Comparison of ENCODE assay signal across 1 cellular context in the genomic region with DNA sequence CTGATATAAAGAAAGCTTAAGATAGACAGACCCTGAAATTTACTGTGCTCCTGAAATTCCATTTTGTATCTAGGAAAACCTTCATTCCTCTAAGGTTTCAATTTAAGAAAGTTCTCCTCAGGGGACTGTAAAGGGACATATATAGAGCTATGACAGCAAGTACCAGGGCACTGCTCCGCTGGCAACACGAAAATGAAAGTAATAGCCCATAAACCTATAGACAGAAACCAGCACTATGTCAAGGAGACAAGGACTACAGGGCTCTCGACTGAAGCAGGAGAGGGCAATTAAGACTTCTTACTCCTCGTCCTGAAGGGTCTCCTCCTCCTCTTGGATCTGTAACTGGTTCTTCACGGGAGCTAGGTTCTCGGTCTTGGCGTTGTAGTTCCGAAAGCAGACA.
TF ChIP-seq lines count a peak whose summit lies in the region.

No MANE protein-coding gene starts in this region.

TF ChIP-seq in GM23338, 12 proteins besides CTCF, POLR2A, EP300 and RAD21 (continued from another document):
- no peak for TF ChIP-seq REST (IDR thresholded peaks at IDR 0.05; ENCODE audit: unreplicated experiment)
- TF ChIP-seq STAT1 (IDR thresholded peaks at IDR 0.05; ENCODE audit: unreplicated experiment), result no peak
- TF ChIP-seq ZNF462 (CRISPR knock-in tag; IDR thresholded peaks at IDR 0.05), result no peak
- TF ChIP-seq EZH2 (IDR thresholded peaks at IDR 0.05; ENCODE audit: low read depth, unreplicated experiment), result no peak
- no peak for TF ChIP-seq CREB1 (CRISPR knock-in tag; IDR thresholded peaks at IDR 0.05; ENCODE audit: low read depth)
- no peak for TF ChIP-seq JUNB (IDR thresholded peaks at IDR 0.05; ENCODE audit: unreplicated experiment)
- no peak for TF ChIP-seq POLR2AphosphoS5 (IDR thresholded peaks at IDR 0.05; ENCODE audit: low read depth)
- no peak for TF ChIP-seq ETS1 (IDR thresholded peaks at IDR 0.05)
- no peak for TF ChIP-seq NANOG (IDR thresholded peaks at IDR 0.05; ENCODE audit: borderline replicate concordance)
